Comparison of ENCODE assay signal across 21 cellular contexts in genomic region chr9:124813041-124813440, GRCh38. TPM values are rescaled to one million over a fixed set of nuclear protein-coding genes. Genes with fewer than 3 reads are reported as not detected.
DNase-seq lines count a peak whose midpoint lies in the region; ATAC-seq, FAIRE-seq and TF ChIP-seq lines count a peak whose summit lies in the region.
"Had no signal": no experiment of that assay in that cellular context is flagged by ENCODE, and none has a peak within 500 bp of the region (broad histone marks: within the 10 kb centered on the region; RNA-seq: fewer than 3 reads in every experiment).

No MANE protein-coding gene starts in this region.

- H3K4me3 ChIP-seq in SK-N-SH (ENCODE audit: low read depth in 2 of 2, low read length in 1 of 2) (no peak overlapping the region), K562 (no peak overlapping the region), mesendoderm (ENCODE audit: low read length) (no peak overlapping the region)
- H3K4me3 ChIP-seq: GM23338, tibial artery had no signal

- H3K23ac ChIP-seq in mesendoderm (ENCODE audit: low read length) = no peak overlapping the region

- no peak for TF ChIP-seq RAD21 in SK-N-SH (IDR thresholded peaks at IDR 0.05; ENCODE audit: low read length)
- no peak for TF ChIP-seq RAD21 in K562 (CRISPR knock-in tag; conservative IDR thresholded peaks at IDR 0.05 in 1 of 2, IDR thresholded peaks at IDR 0.05 in 1 of 2)

- no peak overlapping the region for H2BK15ac ChIP-seq in mesendoderm (replicated peaks; ENCODE audit: low read depth)

- peaks cover 18% of the 10 kb centered on the region for H3K4me1 Mint-ChIP-seq in type B pancreatic cell (ENCODE audit: unreplicated experiment)

- H3K79me2 ChIP-seq in SK-N-SH (ENCODE audit: insufficient read depth) = no peaks in the 10 kb centered on the region
- no peaks in the 10 kb centered on the region for H3K79me2 ChIP-seq in K562 (ENCODE audit: control insufficient read depth, insufficient read depth, low read length)
- H3K79me2 ChIP-seq in mesendoderm (ENCODE audit: control insufficient read depth, insufficient read depth, low read length) = no peaks in the 10 kb centered on the region

- CTCF ChIA-PET in SK-N-SH (lab: Yijun Ruan, JAX) = interaction anchor here (1.2 to 3.3 kb wide), 6 partner anchors 36 to 46 kb away, joined by 3 to 22 read pairs (median 5); partner anchors contain the start of genes NR6A1 and WDR38
- CTCF ChIA-PET in K562 (lab: Yijun Ruan, JAX; ENCODE audit: low intra/inter-chr PET ratio) = no interaction called here

- WGBS in SK-N-SH (ENCODE audit: low lambda C conversion rate) = 97% methylated on average over 7 of the region's 7 CpGs
- 60% methylated on average over 7 of the region's 7 CpGs for WGBS in K562 (ENCODE audit: insufficient coverage, low coverage, missing lambda C conversion rate)
- WGBS in mesendoderm (ENCODE audit: extremely low coverage, insufficient coverage, low lambda C conversion rate) = no CpG with 5 or more reads among the region's 7 CpGs

- no peaks in the 10 kb centered on the region for H3K9me3 Mint-ChIP-seq in type B pancreatic cell
- H3K9me3 Mint-ChIP-seq: GM23338; naive thymus-derived CD4-positive, alpha-beta T cell had no signal

- H3K27me3 Mint-ChIP-seq in type B pancreatic cell = no peaks in the 10 kb centered on the region

- no peak overlapping the region for H2BK5ac ChIP-seq in mesendoderm (ENCODE audit: low read length)

- H3K36me3 Mint-ChIP-seq in type B pancreatic cell = no peaks in the 10 kb centered on the region
- H3K36me3 Mint-ChIP-seq: naive thymus-derived CD4-positive, alpha-beta T cell had no signal

- in situ Hi-C loops in K562 (cut with MboI) = no loop called here

- H4K20me1 ChIP-seq in SK-N-SH (ENCODE audit: insufficient read depth) (no peaks in the 10 kb centered on the region), K562 (replicated peaks; ENCODE audit: control insufficient read depth, insufficient read depth, low read length) (no peaks in the 10 kb centered on the region)

- no peak overlapping the region for H4K5ac ChIP-seq in mesendoderm (ENCODE audit: low read length)

- DNase-seq in SK-N-SH (no peak), K562 (ENCODE audit: extremely low read depth in 1 of 4, low spot score in 3 of 4) (no peak), mesendoderm (no peak), type B pancreatic cell (ENCODE audit: extremely low spot score, unreplicated experiment) (no peak), caudate nucleus (lab: John Stamatoyannopoulos, UW) (no peak), iPS-NIHi7 (ENCODE audit: extremely low spot score) (no peak)
- DNase-seq: activated CD4-positive, alpha-beta T cell treated with anti-CD3 and anti-CD28 coated beads for 4 hours; activated effector memory CD4-positive, alpha-beta T cell treated with anti-CD3 and anti-CD28 coated beads, Interleukin-2, amount 50 U/mL, for 16 hours; Kasumi-1; naive thymus-derived CD4-positive, alpha-beta T cell; NCI-H1417 treated with DMSO at 0.1 percent for 48 hours; stimulated activated naive CD4-positive, alpha-beta T cell had no signal

- FAIRE-seq in K562 (lab: Jason Lieb, UNC) = no peak
- FAIRE-seq: colon, endothelial cell of umbilical vein had no signal

- H3K4me1 ChIP-seq in SK-N-SH (ENCODE audit: control insufficient read depth in 1 of 2, insufficient read depth in 2 of 2, low read depth in 1 of 2, low read length in 1 of 2) = peaks cover 0 to 25% of the 10 kb centered on the region in 2 experiments; a peak in 3 of 4 replicates
- H3K4me1 ChIP-seq in K562 (replicated peaks in 1 of 2; ENCODE audit: control insufficient read depth in 2 of 2, insufficient read depth in 2 of 2, low read length in 2 of 2) = peaks cover 3 to 19% of the 10 kb centered on the region in 2 experiments; a peak in 4 of 5 replicates
- peaks cover 7% of the 10 kb centered on the region for H3K4me1 ChIP-seq in mesendoderm (ENCODE audit: control insufficient read depth, low read depth, low read length)

- no peak overlapping the region for H3K18ac ChIP-seq in mesendoderm (ENCODE audit: low read length)

- H3K27ac Mint-ChIP-seq in type B pancreatic cell = peak overlapping the region; percentile 98
- H3K27ac Mint-ChIP-seq: naive thymus-derived CD4-positive, alpha-beta T cell had no signal

- no peak for TF ChIP-seq POLR2A in K562 (conservative IDR thresholded peaks at IDR 0.05)

- H3K4ac ChIP-seq in mesendoderm (ENCODE audit: low read depth, low read length) = no peak overlapping the region

- POLR2A ChIA-PET in SK-N-SH (lab: Yijun Ruan, JAX) (no interaction called here), K562 (lab: Yijun Ruan, JAX) (interaction anchor here (0.6 to 1.6 kb wide), 4 partner anchors 8 to 422 kb away, joined by 3 to 5 read pairs (median 4); no protein-coding TSS in a partner anchor)

- H2BK120ac ChIP-seq in mesendoderm (ENCODE audit: low read depth, low read length) = no peak overlapping the region

- H3K79me1 ChIP-seq in mesendoderm (ENCODE audit: low read length) = no peaks in the 10 kb centered on the region

- no peak for ATAC-seq in SK-N-SH treated with all-trans-retinoic acid at 6 μM for 48 hours
- no peak for ATAC-seq in K562
- ATAC-seq in GM18909 (IDR thresholded peaks at IDR 0.05; ENCODE audit: poor library complexity, unreplicated experiment) = no peak
- ATAC-seq: GM23338; naive thymus-derived CD4-positive, alpha-beta T cell had no signal

- no peak overlapping the region for H2AK5ac ChIP-seq in mesendoderm (ENCODE audit: low read length)

- H3K4me2 ChIP-seq in SK-N-SH (peak overlapping the region; percentile 55; the same call in 1 of the 2 replicates), K562 (ENCODE audit: insufficient read depth, low read length) (no peak overlapping the region), mesendoderm (ENCODE audit: low read length) (no peak overlapping the region)
- H3K4me2 ChIP-seq: GM23338 had no signal

- H3K27ac ChIP-seq in SK-N-SH (ENCODE audit: low read depth in 2 of 2, low read length in 1 of 2) = peak overlapping the region in 1 of 2 experiments; percentile 72; a peak in 2 of 4 replicates
- no peak overlapping the region for H3K27ac ChIP-seq in K562 (ENCODE audit: extremely low read depth, low read depth, low read length)
- no peak overlapping the region for H3K27ac ChIP-seq in mesendoderm (ENCODE audit: low read depth, low read length)
- no peak overlapping the region for H3K27ac ChIP-seq in caudate nucleus (ENCODE audit: low read depth, low read length)
- H3K27ac ChIP-seq: tibial artery had no signal

- no peaks in the 10 kb centered on the region for H3K36me3 ChIP-seq in SK-N-SH (replicated peaks in 1 of 2; ENCODE audit: control insufficient read depth in 1 of 2, insufficient read depth in 2 of 2, low read length in 1 of 2)
- no peaks in the 10 kb centered on the region for H3K36me3 ChIP-seq in K562 (ENCODE audit: control insufficient read depth, insufficient read depth, low read length)
- no peaks in the 10 kb centered on the region for H3K36me3 ChIP-seq in mesendoderm (ENCODE audit: control insufficient read depth, insufficient read depth, low read length)
- H3K36me3 ChIP-seq: tibial artery had no signal

- peak overlapping the region; percentile 34 for H3K56ac ChIP-seq in mesendoderm (ENCODE audit: low read length)

- H3K9me3 ChIP-seq in SK-N-SH (no peaks in the 10 kb centered on the region), K562 (replicated peaks; ENCODE audit: control insufficient read depth, insufficient read depth, low read depth, low read length) (no peaks in the 10 kb centered on the region)
- H3K9me3 ChIP-seq: tibial artery had no signal

- H3K4me3 Mint-ChIP-seq in type B pancreatic cell = peak overlapping the region; percentile 68
- H3K4me3 Mint-ChIP-seq: GM23338; naive thymus-derived CD4-positive, alpha-beta T cell had no signal

- BruUV-seq in K562 (replicated peaks; lab: Mats Ljungman, UMichigan) = no TSS peak

- H3K9me2 ChIP-seq in SK-N-SH = no peaks in the 10 kb centered on the region

- peak overlapping the region; percentile 6; the same call in 1 of the 2 replicates for H3K9ac ChIP-seq in SK-N-SH
- H3K9ac ChIP-seq in K562 (ENCODE audit: insufficient read depth in 1 of 2, low read depth in 2 of 2, low read length in 2 of 2) = no peak overlapping the region
- H3K9ac ChIP-seq in mesendoderm (ENCODE audit: low read length) = no peak overlapping the region

- peaks cover 27% of the 10 kb centered on the region for H3F3A ChIP-seq in SK-N-SH (replicated peaks; ENCODE audit: insufficient read depth)

- TF ChIP-seq EP300 in SK-N-SH (IDR thresholded peaks at IDR 0.05; ENCODE audit: borderline replicate concordance in 1 of 2, low read depth in 1 of 2, low read length in 1 of 2) (no peak), K562 (IDR thresholded peaks at IDR 0.05; ENCODE audit: low read length) (no peak)

- H2AFZ ChIP-seq in SK-N-SH (ENCODE audit: low read depth) = no peak overlapping the region
- H2AFZ ChIP-seq in K562 (ENCODE audit: low read depth, low read length) = peak overlapping the region; percentile 54; the same call in 1 of the 2 replicates
- H2AFZ ChIP-seq: GM23338 had no signal

- TF ChIP-seq CTCF in SK-N-SH (IDR thresholded peaks at IDR 0.05) (no peak), K562 (IDR thresholded peaks at IDR 0.05 in 2 of 3, conservative IDR thresholded peaks at IDR 0.05 in 1 of 3; ENCODE audit: insufficient read depth in 2 of 3, low read depth in 1 of 3, low read length in 3 of 3) (no peak), type B pancreatic cell (conservative IDR thresholded peaks at IDR 0.05) (no peak)

- intact Hi-C loops in K562 (cut with micrococcal nuclease) = no loop called here

- no peak overlapping the region for H4K8ac ChIP-seq in mesendoderm (ENCODE audit: low read depth, low read length)

- H3K27me3 ChIP-seq in SK-N-SH (ENCODE audit: insufficient read depth) (no peaks in the 10 kb centered on the region), K562 (ENCODE audit: control insufficient read depth in 2 of 2, insufficient read depth in 2 of 2, low read length in 2 of 2) (no peaks in the 10 kb centered on the region), mesendoderm (ENCODE audit: insufficient read depth, low read length, poor library complexity) (no peaks in the 10 kb centered on the region)

- H3K9me1 ChIP-seq in K562 (ENCODE audit: control insufficient read depth, insufficient read depth, low read length) = no peaks in the 10 kb centered on the region

RNA-seq across cellular contexts. Expression of gene OLFML2A, which starts 36.1 kb away (rescaled TPM):
- polyA plus RNA-seq in SK-N-SH (2012; rRNA removed) = 4.8 and 7.7 TPM in 2 replicates
- 4.7 and 6.5 TPM in 2 replicates for polyA plus RNA-seq in SK-N-SH (2012; cell fraction: cytosol; rRNA removed)
- 4.8 and 5.3 TPM in 2 replicates for polyA plus RNA-seq in SK-N-SH (2012; cell fraction: nucleus; rRNA removed)
- total RNA-seq in K562 (2011; cell fraction: chromatin; rRNA removed; ENCODE audit: low replicate concordance) = not detected in 2 replicates
- total RNA-seq in K562 (2011; cell fraction: nucleolus; rRNA removed) = not detected in 2 replicates
- not detected in 2 replicates for total RNA-seq in K562 (2011; cell fraction: nucleoplasm; rRNA removed)
- total RNA-seq in K562 (2014; rRNA removed) = not detected in 2 replicates
- total RNA-seq in K562 (2014; rRNA removed; fragmentation: Illumina TruSeq; extraction: Trizol) = not detected in 2 replicates
- total RNA-seq in K562 (2015; rRNA removed; fragmentation: Illumina TruSeq; extraction: Trizol) = not detected in 2 replicates
- 0.09 and 0.16 TPM in 2 replicates for total RNA-seq in K562 (2021)
- not detected in 2 replicates for polyA plus RNA-seq in K562 (2011; rRNA removed)
- not detected in 2 replicates for polyA plus RNA-seq in K562 (2011; cell fraction: cytosol; rRNA removed)
- polyA plus RNA-seq in K562 (2011; cell fraction: nucleus; rRNA removed) = 0.09 TPM in 1 of 2 replicates, not detected in the other
- polyA plus RNA-seq in K562 (2012) = 0.03 TPM in 1 of 2 replicates, not detected in the other
- not detected in 2 replicates for polyA plus RNA-seq in K562 (2014; fragmentation: Illumina TruSeq; extraction: Trizol)
- polyA plus RNA-seq in K562 (2014; fragmentation: Nextera tagmentation; extraction: Ambion mirVana) = not detected
- polyA plus RNA-seq in K562 (2014; rRNA removed) = not detected in 2 replicates
- not detected in 2 replicates for polyA minus RNA-seq in K562 (2011; rRNA and poly(A)+ RNA removed)
- polyA minus RNA-seq in K562 (2011; cell fraction: cytosol; rRNA and poly(A)+ RNA removed) = not detected in 2 replicates
- polyA minus RNA-seq in K562 (2011; cell fraction: nucleus; rRNA and poly(A)+ RNA removed) = not detected in 2 replicates
- 2.1 TPM for polyA plus RNA-seq in mesendoderm (2013, experiment 1 of 2)
- 2.4 TPM for polyA plus RNA-seq in mesendoderm (2013, experiment 2 of 2)
- total RNA-seq in type B pancreatic cell (ENCODE audit: low replicate concordance) = 6.3 and 10.8 TPM in 2 replicates
- polyA plus RNA-seq: naive thymus-derived CD4-positive, alpha-beta T cell had no signal

RNA-seq across cellular contexts. Expression of gene WDR38, which starts 40.2 kb away (rescaled TPM):
- polyA plus RNA-seq in SK-N-SH (2012; rRNA removed) (not detected in 2 replicates), K562 (2011; rRNA removed) (not detected in 2 replicates), K562 (2014; fragmentation: Illumina TruSeq; extraction: Trizol) (not detected in 2 replicates), K562 (2014; fragmentation: Nextera tagmentation; extraction: Ambion mirVana) (not detected), K562 (2014; rRNA removed) (not detected in 2 replicates)
- polyA plus RNA-seq in SK-N-SH (2012; cell fraction: cytosol; rRNA removed) = not detected in 2 replicates
- polyA plus RNA-seq in SK-N-SH (2012; cell fraction: nucleus; rRNA removed) = not detected in 2 replicates
- total RNA-seq in K562 (2011; cell fraction: chromatin; rRNA removed; ENCODE audit: low replicate concordance) = not detected in 2 replicates
- not detected in 2 replicates for total RNA-seq in K562 (2011; cell fraction: nucleolus; rRNA removed)
- total RNA-seq in K562 (2011; cell fraction: nucleoplasm; rRNA removed) = not detected in 2 replicates
- total RNA-seq in K562 (2014; rRNA removed) (not detected in 2 replicates), K562 (2014; rRNA removed; fragmentation: Illumina TruSeq; extraction: Trizol) (not detected in 2 replicates), K562 (2015; rRNA removed; fragmentation: Illumina TruSeq; extraction: Trizol) (not detected in 2 replicates), K562 (2021) (not detected in 2 replicates), type B pancreatic cell (ENCODE audit: low replicate concordance) (0.75 TPM in 1 of 2 replicates, not detected in the other)
- not detected in 2 replicates for polyA plus RNA-seq in K562 (2011; cell fraction: cytosol; rRNA removed)
- polyA plus RNA-seq in K562 (2011; cell fraction: nucleus; rRNA removed) = not detected in 2 replicates
- polyA plus RNA-seq in K562 (2012) = 0.05 TPM in 1 of 2 replicates, not detected in the other
- polyA minus RNA-seq in K562 (2011; rRNA and poly(A)+ RNA removed) = not detected in 2 replicates
- not detected in 2 replicates for polyA minus RNA-seq in K562 (2011; cell fraction: cytosol; rRNA and poly(A)+ RNA removed)
- polyA minus RNA-seq in K562 (2011; cell fraction: nucleus; rRNA and poly(A)+ RNA removed) = not detected in 2 replicates
- not detected for polyA plus RNA-seq in mesendoderm (2013, experiment 1 of 2)
- not detected for polyA plus RNA-seq in mesendoderm (2013, experiment 2 of 2)
- total RNA-seq: A172; endothelial cell of umbilical vein; GM23338; liver; naive thymus-derived CD4-positive, alpha-beta T cell; posterior vena cava had no signal
- polyA plus RNA-seq: endothelial cell of umbilical vein; GM23338; liver; naive thymus-derived CD4-positive, alpha-beta T cell had no signal

RNA-seq across cellular contexts. Expression of gene NR6A1, which starts 41.9 kb away (rescaled TPM):
- polyA plus RNA-seq in SK-N-SH (2012; rRNA removed) = 1.2 and 1.4 TPM in 2 replicates
- polyA plus RNA-seq in SK-N-SH (2012; cell fraction: cytosol; rRNA removed) = 0.63 and 1.1 TPM in 2 replicates
- 5.8 and 7.7 TPM in 2 replicates for polyA plus RNA-seq in SK-N-SH (2012; cell fraction: nucleus; rRNA removed)
- 38.8 and 43.3 TPM in 2 replicates for total RNA-seq in K562 (2011; cell fraction: chromatin; rRNA removed; ENCODE audit: low replicate concordance)
- total RNA-seq in K562 (2011; cell fraction: nucleolus; rRNA removed) = 19.2 and 20.5 TPM in 2 replicates
- total RNA-seq in K562 (2011; cell fraction: nucleoplasm; rRNA removed) = 26.0 and 37.2 TPM in 2 replicates
- total RNA-seq in K562 (2014; rRNA removed) = 23.0 and 34.5 TPM in 2 replicates
- 34.9 and 36.5 TPM in 2 replicates for total RNA-seq in K562 (2014; rRNA removed; fragmentation: Illumina TruSeq; extraction: Trizol)
- 36.5 and 38.7 TPM in 2 replicates for total RNA-seq in K562 (2015; rRNA removed; fragmentation: Illumina TruSeq; extraction: Trizol)
- total RNA-seq in K562 (2021) = 55.4 and 56.7 TPM in 2 replicates
- 32.7 and 36.6 TPM in 2 replicates for polyA plus RNA-seq in K562 (2011; rRNA removed)
- 25.5 and 31.6 TPM in 2 replicates for polyA plus RNA-seq in K562 (2011; cell fraction: cytosol; rRNA removed)
- polyA plus RNA-seq in K562 (2011; cell fraction: nucleus; rRNA removed) = 24.6 and 25.2 TPM in 2 replicates
- 10.4 and 15.9 TPM in 2 replicates for polyA plus RNA-seq in K562 (2012)
- polyA plus RNA-seq in K562 (2014; fragmentation: Illumina TruSeq; extraction: Trizol) = 24.5 and 28.3 TPM in 2 replicates
- 10 to 100 TPM in 1 of 2 experiments, 1 to 10 TPM in 1; 9.7 to 17.7 TPM for polyA plus RNA-seq in K562 (2014; fragmentation: Nextera tagmentation; extraction: Ambion mirVana)
- 16.6 and 17.8 TPM in 2 replicates for polyA plus RNA-seq in K562 (2014; rRNA removed)
- 84.3 and 92.2 TPM in 2 replicates for polyA minus RNA-seq in K562 (2011; rRNA and poly(A)+ RNA removed)
- polyA minus RNA-seq in K562 (2011; cell fraction: cytosol; rRNA and poly(A)+ RNA removed) = 47.1 and 52.4 TPM in 2 replicates
- 12.0 and 20.3 TPM in 2 replicates for polyA minus RNA-seq in K562 (2011; cell fraction: nucleus; rRNA and poly(A)+ RNA removed)
- polyA plus RNA-seq in mesendoderm (2013, experiment 1 of 2) = 58.7 TPM
- 58.1 TPM for polyA plus RNA-seq in mesendoderm (2013, experiment 2 of 2)
- 6.5 and 10.0 TPM in 2 replicates for total RNA-seq in type B pancreatic cell (ENCODE audit: low replicate concordance)
- polyA plus RNA-seq: naive thymus-derived CD4-positive, alpha-beta T cell had no signal

RNA-seq across cellular contexts. Expression of gene RPL35, which starts 48.7 kb away (rescaled TPM):
- polyA plus RNA-seq in SK-N-SH (2012; rRNA removed) (5,012 and 5,348 TPM in 2 replicates), K562 (2011; rRNA removed) (2,343 and 2,530 TPM in 2 replicates), K562 (2014; fragmentation: Illumina TruSeq; extraction: Trizol) (3,405 and 3,414 TPM in 2 replicates), K562 (2014; fragmentation: Nextera tagmentation; extraction: Ambion mirVana) (1,000 to 10,000 TPM; 4,709 to 5,101 TPM), K562 (2014; rRNA removed) (4,604 and 5,028 TPM in 2 replicates)
- 4,799 and 5,551 TPM in 2 replicates for polyA plus RNA-seq in SK-N-SH (2012; cell fraction: cytosol; rRNA removed)
- 922 and 958 TPM in 2 replicates for polyA plus RNA-seq in SK-N-SH (2012; cell fraction: nucleus; rRNA removed)
- total RNA-seq in K562 (2011; cell fraction: chromatin; rRNA removed; ENCODE audit: low replicate concordance) = 82.3 and 233 TPM in 2 replicates
- total RNA-seq in K562 (2011; cell fraction: nucleolus; rRNA removed) = 710 and 759 TPM in 2 replicates
- 556 and 654 TPM in 2 replicates for total RNA-seq in K562 (2011; cell fraction: nucleoplasm; rRNA removed)
- total RNA-seq in K562 (2014; rRNA removed) (3,379 and 5,070 TPM in 2 replicates), K562 (2014; rRNA removed; fragmentation: Illumina TruSeq; extraction: Trizol) (1,284 and 1,755 TPM in 2 replicates), K562 (2015; rRNA removed; fragmentation: Illumina TruSeq; extraction: Trizol) (3,383 and 3,546 TPM in 2 replicates), K562 (2021) (2,106 and 2,300 TPM in 2 replicates), type B pancreatic cell (ENCODE audit: low replicate concordance) (1,370 and 1,381 TPM in 2 replicates)
- 2,634 and 3,242 TPM in 2 replicates for polyA plus RNA-seq in K562 (2011; cell fraction: cytosol; rRNA removed)
- 2,032 and 2,780 TPM in 2 replicates for polyA plus RNA-seq in K562 (2011; cell fraction: nucleus; rRNA removed)
- polyA plus RNA-seq in K562 (2012) = 2,776 and 4,833 TPM in 2 replicates
- 286 and 426 TPM in 2 replicates for polyA minus RNA-seq in K562 (2011; rRNA and poly(A)+ RNA removed)
- 256 and 334 TPM in 2 replicates for polyA minus RNA-seq in K562 (2011; cell fraction: cytosol; rRNA and poly(A)+ RNA removed)
- polyA minus RNA-seq in K562 (2011; cell fraction: nucleus; rRNA and poly(A)+ RNA removed) = 214 and 338 TPM in 2 replicates
- 5,500 TPM for polyA plus RNA-seq in mesendoderm (2013, experiment 1 of 2)
- 5,550 TPM for polyA plus RNA-seq in mesendoderm (2013, experiment 2 of 2)

RNA-seq across cellular contexts. Expression of gene ARPC5L, which starts 48.9 kb away (rescaled TPM):
- polyA plus RNA-seq in SK-N-SH (2012; rRNA removed) = 69.6 and 73.1 TPM in 2 replicates
- 80.8 and 100 TPM in 2 replicates for polyA plus RNA-seq in SK-N-SH (2012; cell fraction: cytosol; rRNA removed)
- polyA plus RNA-seq in SK-N-SH (2012; cell fraction: nucleus; rRNA removed) = 72.6 and 77.5 TPM in 2 replicates
- total RNA-seq in K562 (2011; cell fraction: chromatin; rRNA removed; ENCODE audit: low replicate concordance) = 58.8 and 69.4 TPM in 2 replicates
- 35.7 and 42.4 TPM in 2 replicates for total RNA-seq in K562 (2011; cell fraction: nucleolus; rRNA removed)
- 46.7 and 58.8 TPM in 2 replicates for total RNA-seq in K562 (2011; cell fraction: nucleoplasm; rRNA removed)
- total RNA-seq in K562 (2014; rRNA removed) = 63.8 and 64.3 TPM in 2 replicates
- 56.8 and 63.7 TPM in 2 replicates for total RNA-seq in K562 (2014; rRNA removed; fragmentation: Illumina TruSeq; extraction: Trizol)
- total RNA-seq in K562 (2015; rRNA removed; fragmentation: Illumina TruSeq; extraction: Trizol) = 63.9 and 64.1 TPM in 2 replicates
- 58.1 and 65.2 TPM in 2 replicates for total RNA-seq in K562 (2021)
- 62.9 and 89.7 TPM in 2 replicates for polyA plus RNA-seq in K562 (2011; rRNA removed)
- polyA plus RNA-seq in K562 (2011; cell fraction: cytosol; rRNA removed) = 44.8 TPM in 2 replicates
- 26.6 and 32.7 TPM in 2 replicates for polyA plus RNA-seq in K562 (2011; cell fraction: nucleus; rRNA removed)
- 58.5 and 69.9 TPM in 2 replicates for polyA plus RNA-seq in K562 (2012)
- 50.7 and 51.8 TPM in 2 replicates for polyA plus RNA-seq in K562 (2014; fragmentation: Illumina TruSeq; extraction: Trizol)
- 10 to 100 TPM; 25.4 to 26.3 TPM for polyA plus RNA-seq in K562 (2014; fragmentation: Nextera tagmentation; extraction: Ambion mirVana)
- polyA plus RNA-seq in K562 (2014; rRNA removed) = 111 and 113 TPM in 2 replicates
- 42.7 and 53.5 TPM in 2 replicates for polyA minus RNA-seq in K562 (2011; rRNA and poly(A)+ RNA removed)
- polyA minus RNA-seq in K562 (2011; cell fraction: cytosol; rRNA and poly(A)+ RNA removed) = 15.4 and 22.6 TPM in 2 replicates
- 12.3 and 12.5 TPM in 2 replicates for polyA minus RNA-seq in K562 (2011; cell fraction: nucleus; rRNA and poly(A)+ RNA removed)
- 67.4 TPM for polyA plus RNA-seq in mesendoderm (2013, experiment 1 of 2)
- 66.9 TPM for polyA plus RNA-seq in mesendoderm (2013, experiment 2 of 2)
- 37.9 and 38.9 TPM in 2 replicates for total RNA-seq in type B pancreatic cell (ENCODE audit: low replicate concordance)
